ENCODE assay signal across 1 cellular context in genomic region chr2:232685391-232685790, GRCh38. TPM values are rescaled to one million over a fixed set of nuclear protein-coding genes. Genes with fewer than 3 reads are reported as not detected.
"Had no signal": no experiment of that assay in that cellular context is flagged by ENCODE, and none has a peak within 500 bp of the region (broad histone marks: within the 10 kb centered on the region; RNA-seq: fewer than 3 reads in every experiment).

No MANE protein-coding gene starts in this region.

RNA-seq across cellular contexts. Expression of gene EFHD1, which starts 52.0 kb away (rescaled TPM):
- polyA plus RNA-seq: keratinocyte had no signal
